Comparison of ENCODE assay signal across 1 cellular context in genomic region chr12:69291278-69291593, GRCh38.
A peak's percentile ranks its signal among the peaks of the same experiment; 100 is the strongest.
TF ChIP-seq lines count a peak whose summit lies in the region.

No MANE protein-coding gene starts in this region.

TF ChIP-seq in HepG2, 621 proteins besides CTCF, POLR2A, EP300 and RAD21:
- TF ChIP-seq GATAD1 (CRISPR knock-in tag; IDR thresholded peaks at IDR 0.05) (0 out of 2 replicates have a peak, but pooled peaks have one; percentile 6), ARHGAP35 (CRISPR knock-in tag; IDR thresholded peaks at IDR 0.05; ENCODE audit: borderline replicate concordance) (no peak), ZNF749 (CRISPR knock-in tag; IDR thresholded peaks at IDR 0.05; ENCODE audit: borderline replicate concordance) (0 out of 2 replicates have a peak, but pooled peaks have one; percentile 1)
